28 cellular contexts compared by ENCODE assay signal in genomic region chr9:126062158-126062929, GRCh38.
"Had no signal": no experiment of that assay in that cellular context is flagged by ENCODE, and none has a peak within 500 bp of the region (broad histone marks: within the 10 kb centered on the region; RNA-seq: fewer than 3 reads in every experiment).

No MANE protein-coding gene starts in this region.

- H3K36me3 ChIP-seq: MG63, Peyer's patch, SJCRH30 had no signal

- H3K27ac ChIP-seq: KMS-11, Peyer's patch, RWPE1, SJCRH30 had no signal

- H3K4me3 Mint-ChIP-seq: activated CD8-positive, alpha-beta T cell treated with anti-CD3 and anti-CD28 coated beads, Interleukin-2, amount 10 ng/mL, durations not matched to agents 7 days and 5 days; activated naive CD4-positive, alpha-beta T cell treated with anti-CD3 and anti-CD28 coated beads, Interleukin-2, amount 50 U/mL, for 24 hours; brain had no signal

- DNase-seq: activated CD4-positive, alpha-beta T cell treated with anti-CD3 and anti-CD28 coated beads for 48 hours; activated CD4-positive, alpha-beta T cell treated with anti-CD3 and anti-CD28 coated beads, Interleukin-2, amount 50 U/mL, for 4 hours; activated CD8-positive, alpha-beta memory T cell treated with anti-CD3 and anti-CD28 coated beads, Interleukin-2, amount 50 U/mL, for 48 hours; activated CD8-positive, alpha-beta T cell treated with anti-CD3 and anti-CD28 coated beads, Interleukin-2, amount 10 ng/mL, durations not matched to agents 7 days and 5 days; activated naive CD4-positive, alpha-beta T cell; activated T-cell treated with anti-CD3 and anti-CD28 coated beads, Interleukin-2, amount 50 U/mL, for 1 hour; amygdala; MG63; MV-4-11; NCI-H1092 treated with DMSO at 0.1 percent for 48 hours; NCI-H1417 treated with DMSO at 0.1 percent for 48 hours; NCI-H1694; NCI-H2029; NCI-H2107; NCI-H2171 treated with DMSO at 0.1 percent for 48 hours; NCI-H226; NCI-H526; NCI-H82; Right ventricle myocardium superior; SJCRH30; SK-N-SH; T-helper 1 cell had no signal

- H3K27ac Mint-ChIP-seq: activated CD8-positive, alpha-beta T cell treated with anti-CD3 and anti-CD28 coated beads, Interleukin-2, amount 10 ng/mL, durations not matched to agents 7 days and 5 days; activated naive CD4-positive, alpha-beta T cell treated with anti-CD3 and anti-CD28 coated beads, Interleukin-2, amount 50 U/mL, for 24 hours; brain had no signal

- H3K9me3 Mint-ChIP-seq: activated naive CD4-positive, alpha-beta T cell treated with anti-CD3 and anti-CD28 coated beads, Interleukin-2, amount 50 U/mL, for 24 hours had no signal

- H3K9me3 ChIP-seq: MG63, SJCRH30, SK-N-SH had no signal

- H3K27me3 ChIP-seq: MG63, Peyer's patch had no signal

- ATAC-seq: activated CD4-positive, CD25-positive, alpha-beta regulatory T cell treated with anti-CD3 and anti-CD28 coated beads, Interleukin-2, amount 50 U/mL, for 24 hours; activated CD8-positive, alpha-beta T cell treated with anti-CD3 and anti-CD28 coated beads, Interleukin-2, amount 10 ng/mL, durations not matched to agents 7 days and 5 days had no signal

- H3K4me3 ChIP-seq: MG63, Peyer's patch, SJCRH30 had no signal

- H3K36me3 Mint-ChIP-seq: activated naive CD4-positive, alpha-beta T cell treated with anti-CD3 and anti-CD28 coated beads, Interleukin-2, amount 50 U/mL, for 24 hours; brain had no signal

- H3K4me1 Mint-ChIP-seq: activated naive CD4-positive, alpha-beta T cell treated with anti-CD3 and anti-CD28 coated beads, Interleukin-2, amount 50 U/mL, for 24 hours had no signal

- H3K4me1 ChIP-seq: Peyer's patch, SJCRH30 had no signal
